18 cellular contexts compared by ENCODE assay signal in the genomic region with DNA sequence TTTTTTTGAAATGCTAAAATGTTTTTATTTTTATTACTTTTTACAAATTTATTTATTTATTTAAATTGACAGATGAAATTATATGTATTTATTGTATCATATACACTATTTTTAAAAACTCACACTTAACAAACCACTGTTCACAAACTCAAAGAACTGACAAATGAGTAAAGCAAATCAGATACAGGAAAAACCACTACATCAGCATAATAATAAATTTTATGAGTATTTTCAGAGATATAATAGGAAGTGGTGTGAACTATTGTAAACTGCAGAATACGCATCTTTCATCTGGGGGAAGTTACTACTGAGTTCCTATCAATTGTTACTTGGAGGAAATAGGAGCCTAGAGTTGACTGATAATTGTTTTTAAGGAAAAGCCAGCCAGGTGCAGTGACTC.
DNase-seq lines count a peak whose midpoint lies in the region; ATAC-seq, FAIRE-seq and TF ChIP-seq lines count a peak whose summit lies in the region.
"Had no signal": no experiment of that assay in that cellular context is flagged by ENCODE, and none has a peak within 500 bp of the region (broad histone marks: within the 10 kb centered on the region; RNA-seq: fewer than 3 reads in every experiment).

No MANE protein-coding gene starts in this region.

- no peaks in the 10 kb centered on the region for H3K27me3 ChIP-seq in pancreas
- H3K27me3 ChIP-seq: BE2C had no signal

- H3K9me3 Mint-ChIP-seq in nephron progenitor cell: no peaks in the 10 kb centered on the region
- H3K9me3 Mint-ChIP-seq: CD8-positive, alpha-beta T cell; GM23338; H9 had no signal

- FAIRE-seq in G401.6 (lab: Jason Lieb, UNC): peak; percentile 80
- FAIRE-seq in endometrium (lab: Jason Lieb, UNC): peak; percentile 66
- peak; percentile 60 for FAIRE-seq in pancreas (lab: Jason Lieb, UNC)
- FAIRE-seq: A204.1, GM12878, GM18507, HTR-8/SVneo had no signal

- H3K4me3 ChIP-seq in pancreas: no peak overlapping the region
- H3K4me3 ChIP-seq: GM12878, GM23338 had no signal

- no peaks in the 10 kb centered on the region for H3K27me3 Mint-ChIP-seq in nephron progenitor cell (ENCODE audit: low read depth, poor library complexity)

- no peak for TF ChIP-seq CTCF in pancreas (IDR thresholded peaks at IDR 0.05)
- TF ChIP-seq CTCF in nephron progenitor cell (IDR thresholded peaks at IDR 0.05): no peak

- H3K4me1 Mint-ChIP-seq in nephron progenitor cell: no peaks in the 10 kb centered on the region
- H3K4me1 Mint-ChIP-seq: CD14-positive monocyte had no signal

- H3K9me3 ChIP-seq in pancreas: no peaks in the 10 kb centered on the region
- H3K9me3 ChIP-seq: BE2C, Caco-2 had no signal

- no peaks in the 10 kb centered on the region for H3K36me3 ChIP-seq in pancreas
- H3K36me3 ChIP-seq: BE2C had no signal

- ATAC-seq in pancreas: no peak
- no peak for ATAC-seq in HG03175 (IDR thresholded peaks at IDR 0.05; ENCODE audit: unreplicated experiment)
- ATAC-seq: CD8-positive, alpha-beta T cell; GM12878; GM23338 had no signal

- no peak overlapping the region for H3K4me3 Mint-ChIP-seq in nephron progenitor cell
- H3K4me3 Mint-ChIP-seq: CD14-positive monocyte; CD8-positive, alpha-beta T cell; GM23338; H9 had no signal

- no peak overlapping the region for H3K27ac Mint-ChIP-seq in nephron progenitor cell
- H3K27ac Mint-ChIP-seq: CD14-positive monocyte; CD8-positive, alpha-beta T cell; GM23338 had no signal

- 87 to 96% methylated on average over 1 of the region's 1 CpG for WGBS in pancreas, 2 donors

- intact Hi-C loops in pancreas (cut with DNase I): no loop called here

- H3K36me3 Mint-ChIP-seq in nephron progenitor cell (ENCODE audit: low read depth): no peaks in the 10 kb centered on the region
- H3K36me3 Mint-ChIP-seq: CD14-positive monocyte; CD8-positive, alpha-beta T cell had no signal

- H3K4me1 ChIP-seq in pancreas: no peaks in the 10 kb centered on the region
- H3K4me1 ChIP-seq: Caco-2 had no signal

- no peak overlapping the region for H3K27ac ChIP-seq in pancreas

- DNase-seq in NCI-H69 (lab: John Stamatoyannopoulos, UW) (peak; percentile 29), pancreas (no peak), nephron progenitor cell (no peak)
- DNase-seq in activated CD4-positive, CD25-positive, alpha-beta regulatory T cell treated with anti-CD3 and anti-CD28 coated beads, Interleukin-2, amount 50 U/mL, for 72 hours: no peak
- DNase-seq: BE2C; Caco-2; CD8-positive, alpha-beta T cell; H9; KBM-7 had no signal
